Comparison of ENCODE assay signal across 20 cellular contexts in genomic region chr2:30867385-30867784, GRCh38.
A peak's percentile ranks its signal among the peaks of the same experiment; 100 is the strongest.
DNase-seq lines count a peak whose midpoint lies in the region; ATAC-seq, FAIRE-seq and TF ChIP-seq lines count a peak whose summit lies in the region.
"Had no signal": no experiment of that assay in that cellular context is flagged by ENCODE, and none has a peak within 500 bp of the region (broad histone marks: within the 10 kb centered on the region; RNA-seq: fewer than 3 reads in every experiment).

No MANE protein-coding gene starts in this region.

- peaks cover 8% of the 10 kb centered on the region for H3K4me1 Mint-ChIP-seq in activated CD4-positive, alpha-beta T cell treated with anti-CD3 and anti-CD28 coated beads for 36 hours

- H3K4me3 Mint-ChIP-seq in activated CD4-positive, alpha-beta T cell treated with anti-CD3 and anti-CD28 coated beads for 36 hours: no peak overlapping the region
- H3K4me3 Mint-ChIP-seq: CD4-positive, alpha-beta memory T cell; H9 had no signal

- no peaks in the 10 kb centered on the region for H3K9me3 Mint-ChIP-seq in activated CD4-positive, alpha-beta T cell treated with anti-CD3 and anti-CD28 coated beads for 36 hours (ENCODE audit: low read depth)
- H3K9me3 Mint-ChIP-seq: CD4-positive, alpha-beta memory T cell; H9 had no signal

- H3K4me3 ChIP-seq in bronchial epithelial cell (ENCODE audit: low read depth, low read length): no peak overlapping the region
- H3K4me3 ChIP-seq: SJSA1 had no signal

- no peak for TF ChIP-seq CTCF in bronchial epithelial cell (IDR thresholded peaks at IDR 0.05; ENCODE audit: insufficient read depth, low read length, severe bottlenecking)

- H3K36me3 ChIP-seq in bronchial epithelial cell (ENCODE audit: control insufficient read depth, insufficient read depth, low read length): no peaks in the 10 kb centered on the region
- H3K36me3 ChIP-seq: SJSA1 had no signal

- peaks cover 12% of the 10 kb centered on the region for H3K27me3 Mint-ChIP-seq in activated CD4-positive, alpha-beta T cell treated with anti-CD3 and anti-CD28 coated beads for 36 hours

- POLR2A ChIA-PET in activated CD4-positive, alpha-beta T cell treated with anti-CD3 and anti-CD28 coated beads for 36 hours (lab: Charles Lee): no interaction called here

- FAIRE-seq in bronchial epithelial cell (lab: Jason Lieb, UNC): no peak
- FAIRE-seq: G401.6, GM18507, HTR-8/SVneo had no signal

- H3K27ac Mint-ChIP-seq in activated CD4-positive, alpha-beta T cell treated with anti-CD3 and anti-CD28 coated beads for 36 hours: no peak overlapping the region
- H3K27ac Mint-ChIP-seq: H9, IgD-negative memory B cell had no signal

- peak; percentile 59 for DNase-seq in NCI-H1048 (lab: John Stamatoyannopoulos, UW)
- peak; percentile 42 for DNase-seq in bronchial epithelial cell (ENCODE audit: low read depth)
- DNase-seq in activated CD4-positive, alpha-beta T cell treated with anti-CD3 and anti-CD28 coated beads for 36 hours: no peak
- DNase-seq: Calu3; CD4-positive, alpha-beta memory T cell; DMS53; H9; NCI-H1092; NCI-H1694; NCI-H524 treated with DMSO at 0.1 percent for 48 hours; T-helper 2 cell had no signal

- no peaks in the 10 kb centered on the region for H3K27me3 ChIP-seq in bronchial epithelial cell (ENCODE audit: control insufficient read depth, insufficient read depth, low read length)
- H3K27me3 ChIP-seq: SJSA1 had no signal

- intact Hi-C loops in activated CD4-positive, alpha-beta T cell treated with anti-CD3 and anti-CD28 coated beads for 36 hours (cut with DNase I, micrococcal nuclease): loop anchor here in 1 of 2 experiments (10.0 kb wide), 1 partner anchor 467 kb away; no protein-coding TSS in a partner anchor

- H3K36me3 Mint-ChIP-seq in activated CD4-positive, alpha-beta T cell treated with anti-CD3 and anti-CD28 coated beads for 36 hours (ENCODE audit: low read depth): no peaks in the 10 kb centered on the region
- H3K36me3 Mint-ChIP-seq: CD4-positive, alpha-beta memory T cell had no signal

- peak; percentile 55 for ATAC-seq in GM19035 (IDR thresholded peaks at IDR 0.05; ENCODE audit: unreplicated experiment)
- ATAC-seq in HG02678 (IDR thresholded peaks at IDR 0.05; ENCODE audit: unreplicated experiment): no peak
- ATAC-seq in GM18511 (IDR thresholded peaks at IDR 0.05; ENCODE audit: unreplicated experiment): no peak
- ATAC-seq in activated CD4-positive, alpha-beta T cell treated with anti-CD3 and anti-CD28 coated beads for 36 hours: no peak
- no peak for ATAC-seq in GM21786 (IDR thresholded peaks at IDR 0.05; ENCODE audit: unreplicated experiment)

- CTCF ChIA-PET in activated CD4-positive, alpha-beta T cell treated with anti-CD3 and anti-CD28 coated beads for 36 hours (lab: Charles Lee): no interaction called here
